10 cellular contexts compared by ENCODE assay signal in the genomic region with DNA sequence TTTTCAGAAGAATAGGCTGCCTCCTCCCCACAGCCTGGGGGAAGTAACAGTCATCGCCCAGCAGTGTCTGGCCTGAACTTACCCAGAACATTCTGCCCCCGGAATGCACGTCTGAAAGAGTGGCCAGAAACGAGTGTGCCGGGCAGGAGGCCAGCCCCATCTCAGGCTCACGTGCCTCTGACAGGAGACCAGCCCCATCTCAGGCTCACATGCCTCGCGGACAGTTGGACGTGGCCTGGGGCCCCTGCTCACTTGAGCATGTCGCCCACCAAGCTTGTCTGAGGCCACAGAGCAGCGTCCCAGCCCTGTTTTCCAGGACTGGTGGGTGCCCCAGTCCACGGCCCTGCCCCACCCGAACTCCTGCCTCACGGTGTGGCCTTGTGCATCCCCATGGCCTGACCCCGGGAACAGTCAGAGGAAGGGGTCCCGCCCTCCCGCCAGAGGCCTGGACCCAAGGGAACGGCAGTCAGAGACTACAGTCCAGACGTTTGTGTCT. TPM values are rescaled to one million over a fixed set of nuclear protein-coding genes. Genes with fewer than 3 reads are reported as not detected.
A peak's percentile ranks its signal among the peaks of the same experiment; 100 is the strongest.
DNase-seq lines count a peak whose midpoint lies in the region; TF ChIP-seq lines count a peak whose summit lies in the region.
"Had no signal": no experiment of that assay in that cellular context is flagged by ENCODE, and none has a peak within 500 bp of the region (broad histone marks: within the 10 kb centered on the region; RNA-seq: fewer than 3 reads in every experiment).

No MANE protein-coding gene starts in this region.

- H3K36me3 ChIP-seq in osteoblast (ENCODE audit: insufficient read depth, low read length) = peaks cover 11% of the 10 kb centered on the region

- H3K4me1 ChIP-seq in osteoblast (ENCODE audit: insufficient read depth, low read length) = peaks cover 17% of the 10 kb centered on the region

- H3K79me2 ChIP-seq in osteoblast (ENCODE audit: insufficient read depth, low read length) = no peaks in the 10 kb centered on the region

- TF ChIP-seq CTCF in AG09319 (IDR thresholded peaks at IDR 0.05; ENCODE audit: low read depth, low read length) = no peak
- no peak for TF ChIP-seq CTCF in RWPE1 (conservative IDR thresholded peaks at IDR 0.05; ENCODE audit: low read depth)
- TF ChIP-seq CTCF in osteoblast (IDR thresholded peaks at IDR 0.05; ENCODE audit: extremely low read depth, low read depth, low read length) = no peak

- no peak overlapping the region for H2AFZ ChIP-seq in osteoblast (ENCODE audit: low read length)

- H3K27me3 ChIP-seq in osteoblast (ENCODE audit: insufficient read depth, low read length) = peaks cover 2% of the 10 kb centered on the region

- DNase-seq in AG09319 (ENCODE audit: extremely low read depth, low read depth) (peak; percentile 61), RWPE1 (ENCODE audit: low spot score) (no peak), foreskin melanocyte (peak; percentile 74), osteoblast (ENCODE audit: insufficient read length, low spot score, missing footprints) (peak; percentile 95), NCI-H187 treated with DMSO at 0.1 percent for 48 hours (lab: John Stamatoyannopoulos, UW) (no peak), occipital lobe (lab: John Stamatoyannopoulos, UW) (no peak), iPS-NIHi11 (ENCODE audit: low spot score) (no peak)
- no peak for DNase-seq in central memory CD4-positive, alpha-beta T cell
- DNase-seq: CD4-positive, CD25-positive, alpha-beta regulatory T cell; glutamatergic neuron had no signal

- POLR2A ChIA-PET in RWPE1 (lab: Yijun Ruan, JAX; ENCODE audit: low non-redundant PET) = no interaction called here

- H3K27ac ChIP-seq in RWPE1 = peak overlapping the region; percentile 44
- no peak overlapping the region for H3K27ac ChIP-seq in osteoblast (ENCODE audit: low read depth, low read length)

- H3K9me3 ChIP-seq in osteoblast (ENCODE audit: low read depth, low read length) = no peaks in the 10 kb centered on the region

- peaks cover 2% of the 10 kb centered on the region for H4K20me1 ChIP-seq in osteoblast (ENCODE audit: insufficient read depth, low read length)

- no peak overlapping the region for H3K4me3 ChIP-seq in osteoblast (ENCODE audit: insufficient read depth, low read length)

- H3K4me2 ChIP-seq in osteoblast (ENCODE audit: insufficient read depth, low read length) = no peak overlapping the region

- CTCF ChIA-PET in RWPE1 (lab: Yijun Ruan, JAX) = interaction anchor here (1.9 kb wide), 1 partner anchor 12 kb away, joined by 9 read pairs; no protein-coding TSS in a partner anchor

RNA-seq across cellular contexts. Expression of gene CDH15, which starts 16.3 kb away (rescaled TPM):
- total RNA-seq in osteoblast (1.5 and 2.2 TPM in 2 replicates), occipital lobe (0.16 TPM)

RNA-seq across cellular contexts. Expression of gene SLC22A31, which starts 45.1 kb away (rescaled TPM):
- total RNA-seq in osteoblast (not detected in 2 replicates), occipital lobe (not detected)
- total RNA-seq: CD4-positive, CD25-positive, alpha-beta regulatory T cell had no signal

Comparison
In these comparisons a context has a peak if more than half of its experiments do, and no peak if none do; other contexts are left out.
1. DNase-seq: peak in AG09319 (single experiment), foreskin melanocyte (single experiment) and osteoblast (single experiment); none in RWPE1 (single experiment), central memory CD4-positive, alpha-beta T cell (single experiment), NCI-H187 treated with DMSO at 0.1 percent for 48 hours (single experiment), occipital lobe (single experiment) and iPS-NIHi11 (single experiment).